In genomic region chr1:11929849-11930248, GRCh38 we compare ENCODE assay signal across 1 cellular context.
TF ChIP-seq lines count a peak whose summit lies in the region.

No MANE protein-coding gene starts in this region.

TF ChIP-seq in K562, 482 proteins besides CTCF, POLR2A, EP300 and RAD21 (continues in another document):
- TF ChIP-seq JUN (IDR thresholded peaks at IDR 0.05; ENCODE audit: borderline replicate concordance, low read depth, low read length), result peak; percentile 51; the same call in 1 of the 2 replicates
- no peak for TF ChIP-seq JUN (CRISPR knock-in tag; IDR thresholded peaks at IDR 0.05; ENCODE audit: borderline replicate concordance)
- TF ChIP-seq, protein P1, sequence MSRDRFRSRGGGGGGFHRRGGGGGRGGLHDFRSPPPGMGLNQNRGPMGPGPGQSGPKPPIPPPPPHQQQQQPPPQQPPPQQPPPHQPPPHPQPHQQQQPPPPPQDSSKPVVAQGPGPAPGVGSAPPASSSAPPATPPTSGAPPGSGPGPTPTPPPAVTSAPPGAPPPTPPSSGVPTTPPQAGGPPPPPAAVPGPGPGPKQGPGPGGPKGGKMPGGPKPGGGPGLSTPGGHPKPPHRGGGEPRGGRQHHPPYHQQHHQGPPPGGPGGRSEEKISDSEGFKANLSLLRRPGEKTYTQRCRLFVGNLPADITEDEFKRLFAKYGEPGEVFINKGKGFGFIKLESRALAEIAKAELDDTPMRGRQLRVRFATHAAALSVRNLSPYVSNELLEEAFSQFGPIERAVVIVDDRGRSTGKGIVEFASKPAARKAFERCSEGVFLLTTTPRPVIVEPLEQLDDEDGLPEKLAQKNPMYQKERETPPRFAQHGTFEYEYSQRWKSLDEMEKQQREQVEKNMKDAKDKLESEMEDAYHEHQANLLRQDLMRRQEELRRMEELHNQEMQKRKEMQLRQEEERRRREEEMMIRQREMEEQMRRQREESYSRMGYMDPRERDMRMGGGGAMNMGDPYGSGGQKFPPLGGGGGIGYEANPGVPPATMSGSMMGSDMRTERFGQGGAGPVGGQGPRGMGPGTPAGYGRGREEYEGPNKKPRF (IDR thresholded peaks at IDR 0.05; ENCODE audit: low read depth, low read length), result no peak
- 0 out of 4 replicates have a peak, but pooled peaks of 1 of the 2 experiments have one; percentile 39 for TF ChIP-seq SIN3A (IDR thresholded peaks at IDR 0.05; ENCODE audit: borderline replicate concordance in 2 of 2, control insufficient read depth in 1 of 2, low read depth in 2 of 2, low read length in 2 of 2)
- TF ChIP-seq ZNF778 (CRISPR knock-in tag; IDR thresholded peaks at IDR 0.05), result no peak
- TF ChIP-seq MTA2 (IDR thresholded peaks at IDR 0.05; ENCODE audit: low read depth), result 0 out of 2 replicates have a peak, but pooled peaks have one; percentile 13
- TF ChIP-seq TEAD2 (tag; IDR thresholded peaks at IDR 0.05), result no peak
- TF ChIP-seq HDAC2 (IDR thresholded peaks at IDR 0.05), result 0 out of 2 replicates have a peak, but pooled peaks have one; percentile 29
- peak; percentile 75 for TF ChIP-seq DIDO1 (tag; IDR thresholded peaks at IDR 0.05; ENCODE audit: low read depth)
- no peak for TF ChIP-seq KDM2B (CRISPR knock-in tag; IDR thresholded peaks at IDR 0.05)
- TF ChIP-seq ZNF695 (CRISPR knock-in tag; IDR thresholded peaks at IDR 0.05), result no peak
- peak; percentile 89 to 97; a peak in 3 of 4 replicates for TF ChIP-seq ARNT (IDR thresholded peaks at IDR 0.05)
- TF ChIP-seq FOXK2 (conservative IDR thresholded peaks at IDR 0.05 in 1 of 2, IDR thresholded peaks at IDR 0.05 in 1 of 2; ENCODE audit: low read depth in 2 of 2), result peak; percentile 74 to 86
- TF ChIP-seq L3MBTL2 (IDR thresholded peaks at IDR 0.05), result peak; percentile 88
- TF ChIP-seq ZNF551 (CRISPR knock-in tag; IDR thresholded peaks at IDR 0.05), result no peak
- TF ChIP-seq, protein P2, sequence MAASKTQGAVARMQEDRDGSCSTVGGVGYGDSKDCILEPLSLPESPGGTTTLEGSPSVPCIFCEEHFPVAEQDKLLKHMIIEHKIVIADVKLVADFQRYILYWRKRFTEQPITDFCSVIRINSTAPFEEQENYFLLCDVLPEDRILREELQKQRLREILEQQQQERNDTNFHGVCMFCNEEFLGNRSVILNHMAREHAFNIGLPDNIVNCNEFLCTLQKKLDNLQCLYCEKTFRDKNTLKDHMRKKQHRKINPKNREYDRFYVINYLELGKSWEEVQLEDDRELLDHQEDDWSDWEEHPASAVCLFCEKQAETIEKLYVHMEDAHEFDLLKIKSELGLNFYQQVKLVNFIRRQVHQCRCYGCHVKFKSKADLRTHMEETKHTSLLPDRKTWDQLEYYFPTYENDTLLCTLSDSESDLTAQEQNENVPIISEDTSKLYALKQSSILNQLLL (CRISPR knock-in tag; IDR thresholded peaks at IDR 0.05; ENCODE audit: borderline replicate concordance), result no peak
- TF ChIP-seq, protein P3, sequence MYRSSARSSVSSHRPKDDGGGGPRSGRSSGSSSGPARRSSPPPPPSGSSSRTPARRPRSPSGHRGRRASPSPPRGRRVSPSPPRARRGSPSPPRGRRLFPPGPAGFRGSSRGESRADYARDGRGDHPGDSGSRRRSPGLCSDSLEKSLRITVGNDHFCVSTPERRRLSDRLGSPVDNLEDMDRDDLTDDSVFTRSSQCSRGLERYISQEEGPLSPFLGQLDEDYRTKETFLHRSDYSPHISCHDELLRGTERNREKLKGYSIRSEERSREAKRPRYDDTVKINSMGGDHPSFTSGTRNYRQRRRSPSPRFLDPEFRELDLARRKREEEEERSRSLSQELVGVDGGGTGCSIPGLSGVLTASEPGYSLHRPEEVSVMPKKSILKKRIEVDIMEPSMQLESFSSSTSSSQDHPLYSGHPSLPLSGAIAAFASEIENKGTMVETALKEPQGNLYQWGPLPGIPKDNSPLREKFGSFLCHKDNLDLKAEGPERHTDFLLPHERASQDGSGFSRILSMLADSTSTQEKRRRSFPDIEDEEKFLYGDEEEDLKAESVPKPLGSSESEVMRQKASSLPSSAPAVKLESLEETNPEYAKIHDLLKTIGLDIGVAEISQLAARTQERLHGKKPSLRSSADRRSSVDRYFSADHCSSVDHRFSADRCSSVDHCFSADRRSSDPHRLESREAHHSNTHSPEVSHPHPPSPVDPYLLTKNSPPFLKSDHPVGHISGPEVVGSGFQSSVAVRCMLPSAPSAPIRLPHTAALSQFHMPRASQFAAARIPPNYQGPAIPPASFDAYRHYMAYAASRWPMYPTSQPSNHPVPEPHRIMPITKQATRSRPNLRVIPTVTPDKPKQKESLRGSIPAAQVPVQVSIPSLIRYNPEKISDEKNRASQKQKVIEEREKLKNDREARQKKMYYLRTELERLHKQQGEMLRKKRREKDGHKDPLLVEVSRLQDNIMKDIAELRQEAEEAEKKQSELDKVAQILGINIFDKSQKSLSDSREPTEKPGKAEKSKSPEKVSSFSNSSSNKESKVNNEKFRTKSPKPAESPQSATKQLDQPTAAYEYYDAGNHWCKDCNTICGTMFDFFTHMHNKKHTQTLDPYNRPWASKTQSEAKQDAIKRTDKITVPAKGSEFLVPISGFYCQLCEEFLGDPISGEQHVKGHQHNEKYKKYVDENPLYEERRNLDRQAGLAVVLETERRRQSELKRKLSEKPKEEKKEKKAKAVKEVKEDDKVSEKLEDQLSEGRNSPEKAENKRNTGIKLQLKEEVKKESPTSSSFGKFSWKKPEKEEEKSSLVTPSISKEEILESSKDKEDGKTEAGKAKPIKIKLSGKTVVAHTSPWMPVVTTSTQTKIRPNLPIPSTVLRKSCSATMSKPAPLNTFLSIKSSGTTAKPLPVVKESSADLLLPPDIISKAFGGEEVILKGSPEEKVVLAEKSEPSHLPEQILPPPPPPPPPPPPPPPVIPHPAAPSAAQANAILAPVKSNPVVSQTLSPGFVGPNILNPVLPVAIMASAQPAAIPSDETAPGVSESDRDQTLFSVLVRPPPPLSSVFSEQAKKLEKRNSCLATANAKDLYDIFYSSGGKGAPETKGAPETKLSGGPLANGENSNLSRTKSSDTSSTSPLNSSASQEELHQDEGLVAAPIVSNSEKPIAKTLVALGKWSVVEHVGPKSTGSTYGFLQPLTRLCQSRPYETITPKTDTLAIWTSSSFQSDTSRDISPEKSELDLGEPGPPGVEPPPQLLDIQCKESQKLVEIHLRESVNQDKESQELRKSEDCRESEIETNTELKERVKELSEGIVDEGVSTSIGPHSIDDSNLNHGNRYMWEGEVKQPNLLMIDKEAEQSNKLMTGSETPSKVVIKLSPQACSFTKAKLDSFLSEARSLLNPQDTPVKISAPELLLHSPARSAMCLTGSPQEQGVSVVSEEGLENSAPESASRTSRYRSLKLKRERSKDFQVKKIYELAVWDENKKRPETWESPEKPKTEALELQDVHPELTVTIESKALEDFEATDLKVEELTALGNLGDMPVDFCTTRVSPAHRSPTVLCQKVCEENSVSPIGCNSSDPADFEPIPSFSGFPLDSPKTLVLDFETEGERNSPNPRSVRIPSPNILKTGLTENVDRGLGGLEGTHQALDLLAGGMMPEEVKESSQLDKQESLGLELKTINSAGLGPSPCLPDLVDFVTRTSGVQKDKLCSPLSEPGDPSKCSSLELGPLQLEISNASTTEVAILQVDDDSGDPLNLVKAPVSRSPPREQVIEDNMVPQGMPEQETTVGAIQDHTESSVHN (IDR thresholded peaks at IDR 0.05; ENCODE audit: borderline replicate concordance in 1 of 2, low read depth in 1 of 2), result 0 out of 4 replicates have a peak, but pooled peaks of 1 of the 2 experiments have one; percentile 47
- TF ChIP-seq HDAC1 (IDR thresholded peaks at IDR 0.05), result peak in 1 of 2 experiments; percentile 40; a peak in 1 of 4 replicates
- no peak for TF ChIP-seq MAFK (IDR thresholded peaks at IDR 0.05; ENCODE audit: low read length)
- no peak for TF ChIP-seq THRAP3 (IDR thresholded peaks at IDR 0.05; ENCODE audit: borderline replicate concordance)
- TF ChIP-seq SOX6 (IDR thresholded peaks at IDR 0.05), result peak; percentile 63
- TF ChIP-seq, protein P4, sequence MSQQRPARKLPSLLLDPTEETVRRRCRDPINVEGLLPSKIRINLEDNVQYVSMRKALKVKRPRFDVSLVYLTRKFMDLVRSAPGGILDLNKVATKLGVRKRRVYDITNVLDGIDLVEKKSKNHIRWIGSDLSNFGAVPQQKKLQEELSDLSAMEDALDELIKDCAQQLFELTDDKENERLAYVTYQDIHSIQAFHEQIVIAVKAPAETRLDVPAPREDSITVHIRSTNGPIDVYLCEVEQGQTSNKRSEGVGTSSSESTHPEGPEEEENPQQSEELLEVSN (IDR thresholded peaks at IDR 0.05; ENCODE audit: borderline replicate concordance in 1 of 2, extremely low read depth in 1 of 2, insufficient read depth in 1 of 2, insufficient read length in 1 of 2, low read depth in 1 of 2, low read length in 1 of 2, poor library complexity in 1 of 2, severe bottlenecking in 1 of 2), result peak; percentile 35 to 67
- TF ChIP-seq, protein P5, sequence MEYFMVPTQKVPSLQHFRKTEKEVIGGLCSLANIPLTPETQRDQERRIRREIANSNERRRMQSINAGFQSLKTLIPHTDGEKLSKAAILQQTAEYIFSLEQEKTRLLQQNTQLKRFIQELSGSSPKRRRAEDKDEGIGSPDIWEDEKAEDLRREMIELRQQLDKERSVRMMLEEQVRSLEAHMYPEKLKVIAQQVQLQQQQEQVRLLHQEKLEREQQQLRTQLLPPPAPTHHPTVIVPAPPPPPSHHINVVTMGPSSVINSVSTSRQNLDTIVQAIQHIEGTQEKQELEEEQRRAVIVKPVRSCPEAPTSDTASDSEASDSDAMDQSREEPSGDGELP (CRISPR knock-in tag; IDR thresholded peaks at IDR 0.05; ENCODE audit: borderline replicate concordance), result peak; percentile 91
- peak; percentile 94 for TF ChIP-seq TOE1 (IDR thresholded peaks at IDR 0.05; ENCODE audit: borderline replicate concordance)
- no peak for TF ChIP-seq TOE1 (CRISPR knock-in tag; IDR thresholded peaks at IDR 0.05; ENCODE audit: borderline replicate concordance, low read depth)
- TF ChIP-seq CTBP1 (IDR thresholded peaks at IDR 0.05; ENCODE audit: borderline replicate concordance), result 0 out of 2 replicates have a peak, but pooled peaks have one; percentile 64
- peak; percentile 61; the same call in 1 of the 2 replicates for TF ChIP-seq CREM (IDR thresholded peaks at IDR 0.05; ENCODE audit: low read depth)
- TF ChIP-seq, protein P6, sequence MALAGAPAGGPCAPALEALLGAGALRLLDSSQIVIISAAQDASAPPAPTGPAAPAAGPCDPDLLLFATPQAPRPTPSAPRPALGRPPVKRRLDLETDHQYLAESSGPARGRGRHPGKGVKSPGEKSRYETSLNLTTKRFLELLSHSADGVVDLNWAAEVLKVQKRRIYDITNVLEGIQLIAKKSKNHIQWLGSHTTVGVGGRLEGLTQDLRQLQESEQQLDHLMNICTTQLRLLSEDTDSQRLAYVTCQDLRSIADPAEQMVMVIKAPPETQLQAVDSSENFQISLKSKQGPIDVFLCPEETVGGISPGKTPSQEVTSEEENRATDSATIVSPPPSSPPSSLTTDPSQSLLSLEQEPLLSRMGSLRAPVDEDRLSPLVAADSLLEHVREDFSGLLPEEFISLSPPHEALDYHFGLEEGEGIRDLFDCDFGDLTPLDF (CRISPR knock-in tag; IDR thresholded peaks at IDR 0.05), result 0 out of 2 replicates have a peak, but pooled peaks have one; percentile 30
- TF ChIP-seq CBFA2T2 (conservative IDR thresholded peaks at IDR 0.05), result 0 out of 2 replicates have a peak, but pooled peaks have one; percentile 16
